ENCODE assay signal across 2 cellular contexts in genomic region chr9:68515304-68516017, GRCh38.
TF ChIP-seq lines count a peak whose summit lies in the region.

No MANE protein-coding gene starts in this region.

TF ChIP-seq in liver, 16 proteins besides CTCF, POLR2A, EP300 and RAD21 (continued from another document):
- peak; percentile 19 for TF ChIP-seq ZBTB33 (IDR thresholded peaks at IDR 0.05)
- TF ChIP-seq JUND (IDR thresholded peaks at IDR 0.05): peak in 1 of 2 donors; percentile 37

TF ChIP-seq in HepG2, 621 proteins besides CTCF, POLR2A, EP300 and RAD21 (continued from another document):
- TF ChIP-seq PRDM15 (CRISPR knock-in tag; IDR thresholded peaks at IDR 0.05) (no peak), SP140L (CRISPR knock-in tag; IDR thresholded peaks at IDR 0.05; ENCODE audit: borderline replicate concordance) (no peak), MED8 (CRISPR knock-in tag; IDR thresholded peaks at IDR 0.05; ENCODE audit: insufficient replicate concordance) (no peak), HMGA1 (CRISPR knock-in tag; conservative IDR thresholded peaks at IDR 0.05) (no peak), NCOA1 (CRISPR knock-in tag; IDR thresholded peaks at IDR 0.05) (no peak), IKZF5 (CRISPR knock-in tag; IDR thresholded peaks at IDR 0.05) (no peak), THAP8 (CRISPR knock-in tag; IDR thresholded peaks at IDR 0.05; ENCODE audit: borderline replicate concordance) (no peak), ZNF331 (CRISPR knock-in tag; IDR thresholded peaks at IDR 0.05) (no peak), ZNF407 (CRISPR knock-in tag; IDR thresholded peaks at IDR 0.05; ENCODE audit: not compliant biosample characterization) (no peak), CENPX (CRISPR knock-in tag; IDR thresholded peaks at IDR 0.05) (no peak)
